In genomic region chr3:59049671-59050331, GRCh38 we compare ENCODE assay signal across 8 cellular contexts. TPM values are rescaled to one million over a fixed set of nuclear protein-coding genes. Genes with fewer than 3 reads are reported as not detected.
DNase-seq lines count a peak whose midpoint lies in the region; ATAC-seq and TF ChIP-seq lines count a peak whose summit lies in the region.

TSS of gene CFAP20DC (minus strand) at chr3:59050025. CDS start at chr3:59049631, 394 bp downstream.

- ATAC-seq in GM19023 (IDR thresholded peaks at IDR 0.05; ENCODE audit: unreplicated experiment) (peak; percentile 99), HG03175 (IDR thresholded peaks at IDR 0.05; ENCODE audit: unreplicated experiment) (peak; percentile 99)

- intact Hi-C loops in lower leg skin (cut with DNase I; ENCODE audit: low total_unique reads) = no loop called here

- 4 to 5% methylated on average over 17 to 26 of the region's 60 CpGs for WGBS in lower leg skin, 2 donors

- peak within 1 kb of the TSS; percentile 31 for H3K4me3 ChIP-seq in lower leg skin (ENCODE audit: low read depth, poor library complexity, severe bottlenecking)

- DNase-seq in AG08395 (ENCODE audit: low spot score) (peak; percentile 98), NCI-H446 (lab: John Stamatoyannopoulos, UW) (peak; percentile 15 to 77), ecto neural progenitor cell (ENCODE audit: low spot score) (peak; percentile 96), lower leg skin (ENCODE audit: low spot score in 2 of 2) (peak; percentile 85 to 97)
- peak; percentile 90 to 93 for DNase-seq in activated CD4-positive, alpha-beta T cell treated with anti-CD3 and anti-CD28 coated beads, Interleukin-2, amount 50 U/mL, for 48 hours
- peak; percentile 88 to 93 for DNase-seq in stimulated activated CD4-positive, alpha-beta T cell treated with anti-CD3 and anti-CD28 coated beads, Interleukin-4, amount 100 ng/mL, for 4 hours

- no peak for TF ChIP-seq POLR2A in lower leg skin (IDR thresholded peaks at IDR 0.05)

- TF ChIP-seq CTCF in lower leg skin (IDR thresholded peaks at IDR 0.05) = no peak

RNA-seq across cellular contexts. Expression of gene CFAP20DC, which starts in this region (rescaled TPM):
- under 1 TPM; 0.11 to 0.94 (median 0.39) TPM for total RNA-seq in lower leg skin

Comparison
In these comparisons a context has a peak if more than half of its experiments do, and no peak if none do; other contexts are left out.
1. Peak in every context shown above with its lines: DNase-seq, ATAC-seq and H3K4me3 ChIP-seq.
2. Peak in DNase-seq and H3K4me3 ChIP-seq in lower leg skin; RNA of the gene not detected or under 1 TPM.
3. DNase-seq: peak in every context shown above with its lines; median percentile 98 in AG08395; 96 in ecto neural progenitor cell; 92 in activated CD4-positive, alpha-beta T cell treated with anti-CD3 and anti-CD28 coated beads, Interleukin-2, amount 50 U/mL, for 48 hours; 91 in lower leg skin; 90 in stimulated activated CD4-positive, alpha-beta T cell treated with anti-CD3 and anti-CD28 coated beads, Interleukin-4, amount 100 ng/mL, for 4 hours; 46 in NCI-H446.